Comparison of ENCODE assay signal across 9 cellular contexts in genomic region chr6:6788394-6789020, GRCh38.
A peak's percentile ranks its signal among the peaks of the same experiment; 100 is the strongest.
DNase-seq lines count a peak whose midpoint lies in the region; ATAC-seq, FAIRE-seq and TF ChIP-seq lines count a peak whose summit lies in the region.
"Had no signal": no experiment of that assay in that cellular context is flagged by ENCODE, and none has a peak within 500 bp of the region (broad histone marks: within the 10 kb centered on the region; RNA-seq: fewer than 3 reads in every experiment).

No MANE protein-coding gene starts in this region.

- H3K9ac ChIP-seq in GM23248, result no peak overlapping the region

- H3K27me3 ChIP-seq in GM23248 (replicated peaks; ENCODE audit: insufficient read depth) (no peaks in the 10 kb centered on the region; the same call in 1 of the 2 replicates), esophagus squamous epithelium (no peaks in the 10 kb centered on the region), upper lobe of left lung (no peaks in the 10 kb centered on the region)

- H3K4me1 ChIP-seq in GM23248 (ENCODE audit: insufficient read depth) (peaks cover 5% of the 10 kb centered on the region; the same call in 1 of the 2 replicates), esophagus squamous epithelium (peaks cover 7 to 36% (median 12%) of the 10 kb centered on the region in 3 donors), upper lobe of left lung (no peaks in the 10 kb centered on the region)

- in situ Hi-C loops in GM23248 (cut with MboI), result no loop called here

- H3K9me3 ChIP-seq in GM23248 (ENCODE audit: low read depth) (no peaks in the 10 kb centered on the region), esophagus squamous epithelium (no peaks in the 10 kb centered on the region), upper lobe of left lung (no peaks in the 10 kb centered on the region)

- H3K36me3 ChIP-seq in GM23248 (ENCODE audit: low read depth), result no peaks in the 10 kb centered on the region
- no peaks in the 10 kb centered on the region for H3K36me3 ChIP-seq in esophagus squamous epithelium
- no peaks in the 10 kb centered on the region for H3K36me3 ChIP-seq in upper lobe of left lung

- no peak overlapping the region for H3K4me3 ChIP-seq in GM23248
- no peak overlapping the region for H3K4me3 ChIP-seq in esophagus squamous epithelium
- H3K4me3 ChIP-seq in upper lobe of left lung, result no peak overlapping the region

- no peak for TF ChIP-seq EP300 in upper lobe of left lung (IDR thresholded peaks at IDR 0.05)

- H3K9me2 ChIP-seq in GM23248 (ENCODE audit: insufficient read depth), result no peaks in the 10 kb centered on the region

- H3K27ac ChIP-seq in GM23248 (no peak overlapping the region), esophagus squamous epithelium (peak overlapping the region in 2 of 4 donors; percentile 60 to 80), upper lobe of left lung (no peak overlapping the region)

- WGBS in GM23248 (ENCODE audit: low coverage in 1 of 2, low lambda C conversion rate in 2 of 2, missing lambda C conversion rate in 2 of 2), 2 experiments, result 55 to 62% methylated on average over 4 of the region's 4 CpGs
- 82 to 84% methylated on average over 3 to 4 of the region's 4 CpGs for WGBS in esophagus squamous epithelium, 2 donors
- WGBS in upper lobe of left lung, 2 donors, result 64 to 75% methylated on average over 4 of the region's 4 CpGs

- no peak overlapping the region for H2AFZ ChIP-seq in GM23248

- TF ChIP-seq CTCF in D721Med (IDR thresholded peaks at IDR 0.05; ENCODE audit: insufficient read depth, missing control alignments) (peak; percentile 18), esophagus squamous epithelium (IDR thresholded peaks at IDR 0.05) (peak; percentile 17 to 78 (median 48)), upper lobe of left lung (IDR thresholded peaks at IDR 0.05) (peak in 5 of 6 experiments; percentile 37 to 64 (median 53))

- H4K20me1 ChIP-seq in GM23248 (ENCODE audit: insufficient read depth), result no peaks in the 10 kb centered on the region

- DNase-seq in D721Med (ENCODE audit: insufficient read length, low spot score) (no peak), GM23248 (peak; percentile 41), NOMO-1 (lab: John Stamatoyannopoulos, UW; ENCODE audit: unreplicated experiment in 2 of 2) (peak; percentile 51 to 62), esophagus squamous epithelium (lab: John Stamatoyannopoulos, UW) (no peak), upper lobe of left lung (no peak), foreskin melanocyte (no peak), SHP77 (lab: John Stamatoyannopoulos, UW) (no peak), GM12892 (ENCODE audit: insufficient read length) (no peak)

- intact Hi-C loops in esophagus squamous epithelium (cut with DNase I), result no loop called here

- FAIRE-seq in D721Med (lab: Jason Lieb, UNC), result no peak
- no peak for FAIRE-seq in GM12892 (lab: Jason Lieb, UNC)
- FAIRE-seq: endometrium had no signal

- peak; percentile 44 to 68 for ATAC-seq in upper lobe of left lung (ENCODE audit: low FRiP score in 2 of 2)

- H3K79me2 ChIP-seq in GM23248 (ENCODE audit: insufficient read depth), result no peaks in the 10 kb centered on the region

- H3F3A ChIP-seq in GM23248 (ENCODE audit: insufficient read depth), result no peaks in the 10 kb centered on the region

- H3K4me2 ChIP-seq in GM23248 (ENCODE audit: unreplicated experiment), result no peak overlapping the region

- TF ChIP-seq POLR2A in esophagus squamous epithelium (IDR thresholded peaks at IDR 0.05) (no peak), upper lobe of left lung (IDR thresholded peaks at IDR 0.05) (no peak), GM12892 (IDR thresholded peaks at IDR 0.05; ENCODE audit: low read depth, low read length) (no peak)

Comparison
In these comparisons a context has a peak if more than half of its experiments do, and no peak if none do; other contexts are left out.
1. DNase-seq: peak in GM23248 (single experiment) and NOMO-1 (2 of 2); none in D721Med (single experiment), esophagus squamous epithelium (single experiment), upper lobe of left lung (0 of 2), foreskin melanocyte (single experiment), SHP77 (0 of 2) and GM12892 (single experiment).
2. Peak in every context shown above with its lines, with median percentiles within 50 percentile points of each other: CTCF ChIP-seq.